Comparison of ENCODE assay signal across 1 cellular context in the genomic region with DNA sequence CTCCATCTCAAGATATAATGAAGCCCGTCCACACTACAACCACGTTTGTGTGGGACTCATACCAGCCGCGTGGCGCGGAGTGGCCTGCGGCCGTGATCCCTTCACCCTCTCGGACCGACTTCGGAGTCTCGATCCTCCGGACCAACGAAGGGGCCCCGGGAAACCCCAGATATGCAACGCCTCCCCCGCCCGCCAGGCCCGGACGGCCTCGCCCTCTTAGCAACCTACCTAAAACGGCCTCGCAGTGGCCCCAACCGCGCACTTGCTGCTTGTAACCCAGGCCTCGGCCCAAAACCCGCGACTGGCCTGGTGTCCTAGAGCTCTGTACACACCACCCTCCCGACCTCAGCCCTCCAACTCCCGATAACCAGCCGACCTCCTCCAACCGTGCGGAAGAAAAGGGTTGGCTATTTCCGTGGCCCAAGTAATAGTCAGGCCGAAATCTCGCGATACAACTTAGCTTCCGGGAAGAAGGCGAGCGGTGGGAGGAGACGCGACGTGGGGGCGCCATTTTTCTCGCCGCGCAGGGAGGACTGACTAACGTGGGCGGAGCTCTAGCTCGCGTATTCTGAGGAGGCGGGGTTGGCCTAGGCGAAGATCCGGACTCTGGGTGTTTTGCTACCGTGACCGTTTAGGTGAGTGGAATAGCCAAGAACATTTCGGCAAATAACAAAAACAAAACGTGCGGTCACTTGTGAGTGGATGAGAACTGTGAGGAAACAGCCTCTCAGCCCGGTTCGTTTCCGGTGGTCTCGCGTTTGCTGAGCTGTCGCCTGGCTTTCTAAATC.
TF ChIP-seq lines count a peak whose summit lies in the region.

A gene (plus strand): TSS at position 579 of the 788 bp plus-strand sequence. CDS start 5,722 bp downstream, outside the sequence.
A gene with protein sequence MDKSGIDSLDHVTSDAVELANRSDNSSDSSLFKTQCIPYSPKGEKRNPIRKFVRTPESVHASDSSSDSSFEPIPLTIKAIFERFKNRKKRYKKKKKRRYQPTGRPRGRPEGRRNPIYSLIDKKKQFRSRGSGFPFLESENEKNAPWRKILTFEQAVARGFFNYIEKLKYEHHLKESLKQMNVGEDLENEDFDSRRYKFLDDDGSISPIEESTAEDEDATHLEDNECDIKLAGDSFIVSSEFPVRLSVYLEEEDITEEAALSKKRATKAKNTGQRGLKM (minus strand): TSS at position 402 of the 788 bp plus-strand sequence. CDS start 2,191 bp downstream, outside the sequence.

TF ChIP-seq in HepG2, 621 proteins besides CTCF, POLR2A, EP300 and RAD21 (continued from another document and continues in another):
- TF ChIP-seq, protein P1, sequence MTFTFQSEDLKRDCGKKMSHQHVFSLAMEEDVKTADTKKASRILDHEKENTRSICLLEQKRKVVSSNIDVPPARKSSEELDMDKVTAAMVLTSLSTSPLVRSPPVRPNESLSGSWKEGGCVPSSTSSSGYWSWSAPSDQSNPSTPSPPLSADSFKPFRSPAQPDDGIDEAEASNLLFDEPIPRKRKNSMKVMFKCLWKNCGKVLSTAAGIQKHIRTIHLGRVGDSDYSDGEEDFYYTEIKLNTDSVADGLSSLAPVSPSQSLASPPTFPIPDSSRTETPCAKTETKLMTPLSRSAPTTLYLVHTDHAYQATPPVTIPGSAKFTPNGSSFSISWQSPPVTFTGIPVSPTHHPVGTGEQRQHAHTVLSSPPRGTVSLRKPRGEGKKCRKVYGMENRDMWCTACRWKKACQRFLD (CRISPR knock-in tag; IDR thresholded peaks at IDR 0.05; ENCODE audit: borderline replicate concordance), result 0 out of 2 replicates have a peak, but pooled peaks have one; percentile 41
- peak; percentile 73 for TF ChIP-seq ZNF230 (CRISPR knock-in tag; IDR thresholded peaks at IDR 0.05)
- TF ChIP-seq, protein P2, sequence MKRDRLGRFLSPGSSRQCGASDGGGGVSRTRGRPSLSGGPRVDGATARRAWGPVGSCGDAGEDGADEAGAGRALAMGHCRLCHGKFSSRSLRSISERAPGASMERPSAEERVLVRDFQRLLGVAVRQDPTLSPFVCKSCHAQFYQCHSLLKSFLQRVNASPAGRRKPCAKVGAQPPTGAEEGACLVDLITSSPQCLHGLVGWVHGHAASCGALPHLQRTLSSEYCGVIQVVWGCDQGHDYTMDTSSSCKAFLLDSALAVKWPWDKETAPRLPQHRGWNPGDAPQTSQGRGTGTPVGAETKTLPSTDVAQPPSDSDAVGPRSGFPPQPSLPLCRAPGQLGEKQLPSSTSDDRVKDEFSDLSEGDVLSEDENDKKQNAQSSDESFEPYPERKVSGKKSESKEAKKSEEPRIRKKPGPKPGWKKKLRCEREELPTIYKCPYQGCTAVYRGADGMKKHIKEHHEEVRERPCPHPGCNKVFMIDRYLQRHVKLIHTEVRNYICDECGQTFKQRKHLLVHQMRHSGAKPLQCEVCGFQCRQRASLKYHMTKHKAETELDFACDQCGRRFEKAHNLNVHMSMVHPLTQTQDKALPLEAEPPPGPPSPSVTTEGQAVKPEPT (CRISPR knock-in tag; IDR thresholded peaks at IDR 0.05; ENCODE audit: low read depth), result no peak
- peak; percentile 19; the same call in 1 of the 2 replicates for TF ChIP-seq ARHGAP35 (CRISPR knock-in tag; IDR thresholded peaks at IDR 0.05; ENCODE audit: borderline replicate concordance)
- TF ChIP-seq NCOA1 (CRISPR knock-in tag; IDR thresholded peaks at IDR 0.05), result no peak
- no peak for TF ChIP-seq ZNF577 (CRISPR knock-in tag; IDR thresholded peaks at IDR 0.05; ENCODE audit: borderline replicate concordance, low read depth)
- TF ChIP-seq ZFP82 (CRISPR knock-in tag; IDR thresholded peaks at IDR 0.05; ENCODE audit: borderline replicate concordance), result peak; percentile 84; the same call in 1 of the 2 replicates
- TF ChIP-seq, protein P3, sequence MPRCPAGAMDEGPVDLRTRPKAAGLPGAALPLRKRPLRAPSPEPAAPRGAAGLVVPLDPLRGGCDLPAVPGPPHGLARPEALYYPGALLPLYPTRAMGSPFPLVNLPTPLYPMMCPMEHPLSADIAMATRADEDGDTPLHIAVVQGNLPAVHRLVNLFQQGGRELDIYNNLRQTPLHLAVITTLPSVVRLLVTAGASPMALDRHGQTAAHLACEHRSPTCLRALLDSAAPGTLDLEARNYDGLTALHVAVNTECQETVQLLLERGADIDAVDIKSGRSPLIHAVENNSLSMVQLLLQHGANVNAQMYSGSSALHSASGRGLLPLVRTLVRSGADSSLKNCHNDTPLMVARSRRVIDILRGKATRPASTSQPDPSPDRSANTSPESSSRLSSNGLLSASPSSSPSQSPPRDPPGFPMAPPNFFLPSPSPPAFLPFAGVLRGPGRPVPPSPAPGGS (CRISPR knock-in tag; IDR thresholded peaks at IDR 0.05), result peak; percentile 75
- TF ChIP-seq ZNF431 (CRISPR knock-in tag; IDR thresholded peaks at IDR 0.05; ENCODE audit: borderline replicate concordance, low read depth), result peak; percentile 47; the same call in 1 of the 2 replicates
- TF ChIP-seq ISX (CRISPR knock-in tag; conservative IDR thresholded peaks at IDR 0.05), result 0 out of 2 replicates have a peak, but pooled peaks have one; percentile 30
- no peak for TF ChIP-seq TRIM24 (CRISPR knock-in tag; IDR thresholded peaks at IDR 0.05)
- TF ChIP-seq, protein P4, sequence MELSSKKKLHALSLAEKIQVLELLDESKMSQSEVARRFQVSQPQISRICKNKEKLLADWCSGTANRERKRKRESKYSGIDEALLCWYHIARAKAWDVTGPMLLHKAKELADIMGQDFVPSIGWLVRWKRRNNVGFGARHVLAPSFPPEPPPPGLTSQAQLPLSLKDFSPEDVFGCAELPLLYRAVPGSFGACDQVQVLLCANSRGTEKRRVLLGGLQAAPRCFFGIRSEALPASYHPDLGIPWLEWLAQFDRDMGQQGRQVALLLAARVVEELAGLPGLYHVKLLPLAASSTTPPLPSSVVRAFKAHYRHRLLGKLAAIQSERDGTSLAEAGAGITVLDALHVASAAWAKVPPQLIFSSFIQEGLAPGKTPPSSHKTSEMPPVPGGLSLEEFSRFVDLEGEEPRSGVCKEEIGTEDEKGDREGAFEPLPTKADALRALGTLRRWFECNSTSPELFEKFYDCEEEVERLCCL (CRISPR knock-in tag; IDR thresholded peaks at IDR 0.05; ENCODE audit: borderline replicate concordance), result 0 out of 2 replicates have a peak, but pooled peaks have one; percentile 23
- TF ChIP-seq ZNF747 (CRISPR knock-in tag; IDR thresholded peaks at IDR 0.05; ENCODE audit: borderline replicate concordance), result peak; percentile 53; the same call in 1 of the 2 replicates
- TF ChIP-seq, protein P5, sequence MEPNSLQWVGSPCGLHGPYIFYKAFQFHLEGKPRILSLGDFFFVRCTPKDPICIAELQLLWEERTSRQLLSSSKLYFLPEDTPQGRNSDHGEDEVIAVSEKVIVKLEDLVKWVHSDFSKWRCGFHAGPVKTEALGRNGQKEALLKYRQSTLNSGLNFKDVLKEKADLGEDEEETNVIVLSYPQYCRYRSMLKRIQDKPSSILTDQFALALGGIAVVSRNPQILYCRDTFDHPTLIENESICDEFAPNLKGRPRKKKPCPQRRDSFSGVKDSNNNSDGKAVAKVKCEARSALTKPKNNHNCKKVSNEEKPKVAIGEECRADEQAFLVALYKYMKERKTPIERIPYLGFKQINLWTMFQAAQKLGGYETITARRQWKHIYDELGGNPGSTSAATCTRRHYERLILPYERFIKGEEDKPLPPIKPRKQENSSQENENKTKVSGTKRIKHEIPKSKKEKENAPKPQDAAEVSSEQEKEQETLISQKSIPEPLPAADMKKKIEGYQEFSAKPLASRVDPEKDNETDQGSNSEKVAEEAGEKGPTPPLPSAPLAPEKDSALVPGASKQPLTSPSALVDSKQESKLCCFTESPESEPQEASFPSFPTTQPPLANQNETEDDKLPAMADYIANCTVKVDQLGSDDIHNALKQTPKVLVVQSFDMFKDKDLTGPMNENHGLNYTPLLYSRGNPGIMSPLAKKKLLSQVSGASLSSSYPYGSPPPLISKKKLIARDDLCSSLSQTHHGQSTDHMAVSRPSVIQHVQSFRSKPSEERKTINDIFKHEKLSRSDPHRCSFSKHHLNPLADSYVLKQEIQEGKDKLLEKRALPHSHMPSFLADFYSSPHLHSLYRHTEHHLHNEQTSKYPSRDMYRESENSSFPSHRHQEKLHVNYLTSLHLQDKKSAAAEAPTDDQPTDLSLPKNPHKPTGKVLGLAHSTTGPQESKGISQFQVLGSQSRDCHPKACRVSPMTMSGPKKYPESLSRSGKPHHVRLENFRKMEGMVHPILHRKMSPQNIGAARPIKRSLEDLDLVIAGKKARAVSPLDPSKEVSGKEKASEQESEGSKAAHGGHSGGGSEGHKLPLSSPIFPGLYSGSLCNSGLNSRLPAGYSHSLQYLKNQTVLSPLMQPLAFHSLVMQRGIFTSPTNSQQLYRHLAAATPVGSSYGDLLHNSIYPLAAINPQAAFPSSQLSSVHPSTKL (CRISPR knock-in tag; IDR thresholded peaks at IDR 0.05), result peak; percentile 60
- peak; percentile 64 for TF ChIP-seq HDAC2 (CRISPR knock-in tag; IDR thresholded peaks at IDR 0.05)
- TF ChIP-seq, protein P6, sequence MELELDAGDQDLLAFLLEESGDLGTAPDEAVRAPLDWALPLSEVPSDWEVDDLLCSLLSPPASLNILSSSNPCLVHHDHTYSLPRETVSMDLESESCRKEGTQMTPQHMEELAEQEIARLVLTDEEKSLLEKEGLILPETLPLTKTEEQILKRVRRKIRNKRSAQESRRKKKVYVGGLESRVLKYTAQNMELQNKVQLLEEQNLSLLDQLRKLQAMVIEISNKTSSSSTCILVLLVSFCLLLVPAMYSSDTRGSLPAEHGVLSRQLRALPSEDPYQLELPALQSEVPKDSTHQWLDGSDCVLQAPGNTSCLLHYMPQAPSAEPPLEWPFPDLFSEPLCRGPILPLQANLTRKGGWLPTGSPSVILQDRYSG (CRISPR knock-in tag; IDR thresholded peaks at IDR 0.05), result 0 out of 2 replicates have a peak, but pooled peaks have one; percentile 67
- TF ChIP-seq ZNF615 (CRISPR knock-in tag; IDR thresholded peaks at IDR 0.05; ENCODE audit: borderline replicate concordance), result peak; percentile 89
- peak; percentile 50; the same call in 1 of the 2 replicates for TF ChIP-seq ZNF563 (CRISPR knock-in tag; IDR thresholded peaks at IDR 0.05)
- TF ChIP-seq, protein P7, sequence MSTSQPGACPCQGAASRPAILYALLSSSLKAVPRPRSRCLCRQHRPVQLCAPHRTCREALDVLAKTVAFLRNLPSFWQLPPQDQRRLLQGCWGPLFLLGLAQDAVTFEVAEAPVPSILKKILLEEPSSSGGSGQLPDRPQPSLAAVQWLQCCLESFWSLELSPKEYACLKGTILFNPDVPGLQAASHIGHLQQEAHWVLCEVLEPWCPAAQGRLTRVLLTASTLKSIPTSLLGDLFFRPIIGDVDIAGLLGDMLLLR (CRISPR knock-in tag; IDR thresholded peaks at IDR 0.05), result no peak
- no peak for TF ChIP-seq PLRG1 (conservative IDR thresholded peaks at IDR 0.05)
- TF ChIP-seq ZNF264 (CRISPR knock-in tag; IDR thresholded peaks at IDR 0.05), result peak; percentile 54; the same call in 1 of the 2 replicates
- TF ChIP-seq, protein P8, sequence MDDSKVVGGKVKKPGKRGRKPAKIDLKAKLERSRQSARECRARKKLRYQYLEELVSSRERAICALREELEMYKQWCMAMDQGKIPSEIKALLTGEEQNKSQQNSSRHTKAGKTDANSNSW (CRISPR knock-in tag; IDR thresholded peaks at IDR 0.05; ENCODE audit: borderline replicate concordance), result no peak
- TF ChIP-seq, protein P9, sequence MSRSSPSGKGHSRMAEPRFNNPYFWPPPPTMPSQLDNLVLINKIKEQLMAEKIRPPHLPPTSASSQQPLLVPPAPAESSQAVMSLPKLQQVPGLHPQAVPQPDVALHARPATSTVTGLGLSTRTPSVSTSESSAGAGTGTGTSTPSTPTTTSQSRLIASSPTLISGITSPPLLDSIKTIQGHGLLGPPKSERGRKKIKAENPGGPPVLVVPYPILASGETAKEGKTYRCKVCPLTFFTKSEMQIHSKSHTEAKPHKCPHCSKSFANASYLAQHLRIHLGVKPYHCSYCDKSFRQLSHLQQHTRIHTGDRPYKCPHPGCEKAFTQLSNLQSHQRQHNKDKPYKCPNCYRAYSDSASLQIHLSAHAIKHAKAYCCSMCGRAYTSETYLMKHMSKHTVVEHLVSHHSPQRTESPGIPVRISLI (CRISPR knock-in tag; IDR thresholded peaks at IDR 0.05; ENCODE audit: borderline replicate concordance), result no peak
- TF ChIP-seq PHF5A (CRISPR knock-in tag; IDR thresholded peaks at IDR 0.05; ENCODE audit: low read depth, unreplicated experiment), result peak; percentile 54
- peak; percentile 31 for TF ChIP-seq NFYC (CRISPR knock-in tag; IDR thresholded peaks at IDR 0.05)
- TF ChIP-seq, protein P10, sequence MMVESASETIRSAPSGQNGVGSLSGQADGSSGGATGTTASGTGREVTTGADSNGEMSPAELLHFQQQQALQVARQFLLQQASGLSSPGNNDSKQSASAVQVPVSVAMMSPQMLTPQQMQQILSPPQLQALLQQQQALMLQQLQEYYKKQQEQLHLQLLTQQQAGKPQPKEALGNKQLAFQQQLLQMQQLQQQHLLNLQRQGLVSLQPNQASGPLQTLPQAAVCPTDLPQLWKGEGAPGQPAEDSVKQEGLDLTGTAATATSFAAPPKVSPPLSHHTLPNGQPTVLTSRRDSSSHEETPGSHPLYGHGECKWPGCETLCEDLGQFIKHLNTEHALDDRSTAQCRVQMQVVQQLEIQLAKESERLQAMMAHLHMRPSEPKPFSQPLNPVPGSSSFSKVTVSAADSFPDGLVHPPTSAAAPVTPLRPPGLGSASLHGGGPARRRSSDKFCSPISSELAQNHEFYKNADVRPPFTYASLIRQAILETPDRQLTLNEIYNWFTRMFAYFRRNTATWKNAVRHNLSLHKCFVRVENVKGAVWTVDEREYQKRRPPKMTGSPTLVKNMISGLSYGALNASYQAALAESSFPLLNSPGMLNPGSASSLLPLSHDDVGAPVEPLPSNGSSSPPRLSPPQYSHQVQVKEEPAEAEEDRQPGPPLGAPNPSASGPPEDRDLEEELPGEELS (CRISPR knock-in tag; IDR thresholded peaks at IDR 0.05), result peak; percentile 7; the same call in 1 of the 2 replicates
- peak; percentile 70 for TF ChIP-seq CREB1 (IDR thresholded peaks at IDR 0.05)
- peak; percentile 71 for TF ChIP-seq CREB1 (CRISPR knock-in tag; IDR thresholded peaks at IDR 0.05)
- TF ChIP-seq HES4 (CRISPR knock-in tag; IDR thresholded peaks at IDR 0.05; ENCODE audit: borderline replicate concordance), result no peak
